In the genomic region with DNA sequence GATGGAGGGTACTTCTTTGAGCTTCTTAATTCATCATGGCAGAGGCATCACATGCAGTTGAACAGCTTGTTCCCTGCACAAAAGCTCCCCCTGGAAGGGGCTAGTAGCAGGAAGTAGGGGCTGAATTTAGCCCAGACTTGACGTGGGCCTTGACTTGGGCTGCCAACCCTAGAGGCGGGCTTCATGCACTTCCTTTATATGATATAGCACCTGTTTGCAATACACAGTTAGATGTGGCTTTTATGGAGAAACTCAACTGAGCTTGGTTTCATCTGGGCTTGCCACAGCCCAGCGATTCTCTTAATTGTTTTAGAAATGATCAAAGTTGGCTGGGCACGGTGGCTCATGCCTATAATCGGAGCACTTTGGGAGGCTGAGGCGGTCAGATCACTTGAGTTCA, we compare ENCODE assay signal across 31 cellular contexts. TPM values are rescaled to one million over a fixed set of nuclear protein-coding genes. Genes with fewer than 3 reads are reported as not detected.
"Had no signal": no experiment of that assay in that cellular context is flagged by ENCODE, and none has a peak within 500 bp of the region (broad histone marks: within the 10 kb centered on the region; RNA-seq: fewer than 3 reads in every experiment).

No MANE protein-coding gene starts in this region.

- H3K4me1 ChIP-seq: neural progenitor cell, parathyroid adenoma, psoas muscle, spleen, suprapubic skin, testis, tibial artery, transverse colon, upper lobe of right lung, uterus had no signal

- H3K4me3 ChIP-seq: neural progenitor cell, ovary, psoas muscle, skin epidermis, smooth muscle cell, spleen, suprapubic skin, testis, tibial artery, transverse colon, upper lobe of right lung, uterus had no signal

- H3K27me3 ChIP-seq: neural progenitor cell, ovary, spleen, suprapubic skin, testis, tibial artery, transverse colon, upper lobe of right lung, uterus had no signal

- H2AFZ ChIP-seq: neural progenitor cell, parathyroid adenoma had no signal

- H3K4me2 ChIP-seq: neural progenitor cell, smooth muscle cell had no signal

- H3K9me3 ChIP-seq: ovary, psoas muscle, spleen, suprapubic skin, testis, tibial artery, transverse colon, upper lobe of right lung, uterus had no signal

- ATAC-seq: natural killer cell; psoas muscle; right cardiac atrium; stimulated activated memory B cell treated with anti-CD40 and anti-IgM and Interleukin-4, amounts not matched to agents 10 μg/mL and 1 μg/mL and 100 μg/mL, for 72 hours; stimulated activated naive CD8-positive, alpha-beta T cell treated with anti-CD3 and anti-CD28 coated beads, Interleukin-15, amount 100 ng/mL, for 72 hours; stimulated activated naive CD8-positive, alpha-beta T cell treated with anti-CD3 and anti-CD28 coated beads, Interleukin-15, Interleukin-2, amounts not matched to agents 100 U/mL and 50 U/mL, for 24 hours; upper lobe of right lung had no signal

- H3K9ac ChIP-seq: neural progenitor cell, parathyroid adenoma had no signal

- DNase-seq: natural killer cell; occipital lobe; ovary; posterior cingulate gyrus; psoas muscle; right cardiac atrium; spleen; stimulated activated CD4-positive, alpha-beta T cell treated with anti-CD3 and anti-CD28 coated beads, Interleukin-12 subunit alpha, Interleukin-12 subunit beta, amount 100 ng/mL, for 4 hours; stimulated activated CD4-positive, alpha-beta T cell treated with anti-CD3 and anti-CD28 coated beads, Interleukin-1b, Interleukin-23, amount 100 ng/mL, for 48 hours; stimulated activated CD4-positive, alpha-beta T cell treated with anti-CD3 and anti-CD28 coated beads, Interleukin-4, amount 100 ng/mL, for 1 hour; stimulated activated CD4-positive, alpha-beta T cell treated with anti-CD3 and anti-CD28 coated beads, Interleukin-4, amount 100 ng/mL, for 4 hours; stimulated activated CD8-positive, alpha-beta memory T cell treated with anti-CD3 and anti-CD28 coated beads, Interleukin-4, amount 100 ng/mL, for 48 hours; stimulated activated naive CD4-positive, alpha-beta T cell; stimulated activated naive CD8-positive, alpha-beta T cell treated with anti-CD3 and anti-CD28 coated beads, Interleukin-15, amount 100 ng/mL, for 72 hours; stimulated activated naive CD8-positive, alpha-beta T cell treated with anti-CD3 and anti-CD28 coated beads, Interleukin-15, Interleukin-2, amounts not matched to agents 100 U/mL and 50 U/mL, for 24 hours; substantia nigra; testis; tibial artery; transverse colon; upper lobe of right lung; uterus had no signal

- H3K79me2 ChIP-seq: parathyroid adenoma had no signal

- H3K27ac ChIP-seq: neural progenitor cell, ovary, parathyroid adenoma, psoas muscle, skin epidermis, spleen, suprapubic skin, testis, tibial artery, transverse colon, upper lobe of right lung, uterus had no signal

- H3K36me3 ChIP-seq: neural progenitor cell, ovary, suprapubic skin, transverse colon, upper lobe of right lung, uterus had no signal

RNA-seq across cellular contexts. Expression of gene ADGRG7, which starts 33.7 kb away (rescaled TPM):
- total RNA-seq: natural killer cell, occipital lobe, osteoblast, ovary, right cardiac atrium, sciatic nerve, spleen, upper lobe of right lung had no signal
- polyA plus RNA-seq: neural cell, ovary, right cardiac atrium, smooth muscle cell, spleen, urinary bladder had no signal
